27 cellular contexts compared by ENCODE assay signal in genomic region chr5:158903006-158903405, GRCh38.
"Had no signal": no experiment of that assay in that cellular context is flagged by ENCODE, and none has a peak within 500 bp of the region (broad histone marks: within the 10 kb centered on the region; RNA-seq: fewer than 3 reads in every experiment).

No MANE protein-coding gene starts in this region.

- H3K36me3 ChIP-seq: breast epithelium, esophagus squamous epithelium, left lung, pancreas, prostate gland, stomach, suprapubic skin, tibial artery, upper lobe of right lung had no signal

- H3K4me1 ChIP-seq: breast epithelium, left lung, pancreas, prostate gland, stomach, upper lobe of right lung had no signal

- H3K9me3 Mint-ChIP-seq: activated naive CD4-positive, alpha-beta T cell treated with anti-CD3 and anti-CD28 coated beads, Interleukin-2, amount 50 U/mL, for 24 hours; activated T-helper 2 cell treated with anti-CD3 and anti-CD28 coated beads, Interferon-gamma antibody, Interleukin-2, Interleukin-4, amounts not matched to agents 10 μg/mL and 5 μg/mL and 100 μg/mL, durations not matched to agents 14 hours and 24 hours and 36 hours; dendritic cell treated with granulocyte-macrophage colony-stimulating factor and Interleukin-4, amounts not matched to agents 40 ng/mL and 50 ng/mL, for 4 days; nephron progenitor cell; stimulated activated effector memory CD8-positive, alpha-beta T cell treated with anti-CD3 and anti-CD28 coated beads, Interleukin-12 subunit alpha, Interleukin-12 subunit beta, amount 100 ng/mL, for 72 hours; WTC11 had no signal

- DNase-seq: activated CD4-positive, alpha-beta T cell treated with anti-CD3 and anti-CD28 coated beads for 36 hours; activated CD8-positive, alpha-beta memory T cell treated with anti-CD3 and anti-CD28 coated beads, Interleukin-2, amount 10 ng/mL, durations not matched to agents 7 days and 5 days; activated CD8-positive, alpha-beta T cell treated with anti-CD3 and anti-CD28 coated beads, Interleukin-2, amount 10 ng/mL, durations not matched to agents 7 days and 5 days; activated T-cell treated with anti-CD3 and anti-CD28 coated beads, Interleukin-2, amount 50 U/mL, for 48 hours; central memory CD4-positive, alpha-beta T cell; esophagus squamous epithelium; left lung; nephron progenitor cell; pancreas; retina; stimulated activated CD4-positive, alpha-beta T cell treated with anti-CD3 and anti-CD28 coated beads, Interleukin-4, amount 100 ng/mL, for 24 hours; stomach; T-helper 17 cell; T1000; tibial artery; upper lobe of right lung had no signal

- H3K4me3 Mint-ChIP-seq: activated CD4-positive, alpha-beta T cell treated with anti-CD3 and anti-CD28 coated beads for 36 hours; activated CD8-positive, alpha-beta memory T cell treated with anti-CD3 and anti-CD28 coated beads, Interleukin-2, amount 10 ng/mL, durations not matched to agents 7 days and 5 days; activated CD8-positive, alpha-beta T cell treated with anti-CD3 and anti-CD28 coated beads, Interleukin-2, amount 10 ng/mL, durations not matched to agents 7 days and 5 days; activated naive CD4-positive, alpha-beta T cell treated with anti-CD3 and anti-CD28 coated beads, Interleukin-2, amount 50 U/mL, for 24 hours; dendritic cell treated with granulocyte-macrophage colony-stimulating factor and Interleukin-4, amounts not matched to agents 40 ng/mL and 50 ng/mL, for 4 days; nephron progenitor cell; stimulated activated effector memory CD8-positive, alpha-beta T cell treated with anti-CD3 and anti-CD28 coated beads, Interleukin-12 subunit alpha, Interleukin-12 subunit beta, amount 100 ng/mL, for 72 hours; T-helper 17 cell; WTC11 had no signal

- ATAC-seq: activated CD4-positive, alpha-beta T cell treated with anti-CD3 and anti-CD28 coated beads for 36 hours; activated CD8-positive, alpha-beta memory T cell treated with anti-CD3 and anti-CD28 coated beads, Interleukin-2, amount 10 ng/mL, durations not matched to agents 7 days and 5 days; activated CD8-positive, alpha-beta T cell treated with anti-CD3 and anti-CD28 coated beads, Interleukin-2, amount 10 ng/mL, durations not matched to agents 7 days and 5 days; left lung; pancreas; sciatic nerve; stimulated activated effector memory CD8-positive, alpha-beta T cell treated with anti-CD3 and anti-CD28 coated beads, Interleukin-12 subunit alpha, Interleukin-12 subunit beta, amount 100 ng/mL, for 72 hours; T-helper 17 cell; upper lobe of right lung; WTC11 had no signal

- H3K27me3 ChIP-seq: breast epithelium, esophagus squamous epithelium, left lung, pancreas, stomach, suprapubic skin, tibial artery, upper lobe of right lung had no signal

- H3K9me3 ChIP-seq: breast epithelium, esophagus squamous epithelium, left lung, pancreas, prostate gland, stomach, suprapubic skin, tibial artery, upper lobe of right lung had no signal

- H3K36me3 Mint-ChIP-seq: activated CD8-positive, alpha-beta memory T cell treated with anti-CD3 and anti-CD28 coated beads, Interleukin-2, amount 10 ng/mL, durations not matched to agents 7 days and 5 days; activated naive CD4-positive, alpha-beta T cell treated with anti-CD3 and anti-CD28 coated beads, Interleukin-2, amount 50 U/mL, for 24 hours; stimulated activated effector memory CD8-positive, alpha-beta T cell treated with anti-CD3 and anti-CD28 coated beads, Interleukin-12 subunit alpha, Interleukin-12 subunit beta, amount 100 ng/mL, for 72 hours; WTC11 had no signal

- H3K4me1 Mint-ChIP-seq: activated CD4-positive, alpha-beta T cell treated with anti-CD3 and anti-CD28 coated beads for 36 hours; activated CD8-positive, alpha-beta memory T cell treated with anti-CD3 and anti-CD28 coated beads, Interleukin-2, amount 10 ng/mL, durations not matched to agents 7 days and 5 days; activated naive CD4-positive, alpha-beta T cell treated with anti-CD3 and anti-CD28 coated beads, Interleukin-2, amount 50 U/mL, for 24 hours; stimulated activated effector memory CD8-positive, alpha-beta T cell treated with anti-CD3 and anti-CD28 coated beads, Interleukin-12 subunit alpha, Interleukin-12 subunit beta, amount 100 ng/mL, for 72 hours; T-helper 17 cell had no signal

- H3K27me3 Mint-ChIP-seq: activated CD4-positive, alpha-beta T cell treated with anti-CD3 and anti-CD28 coated beads for 36 hours; activated naive CD4-positive, alpha-beta T cell treated with anti-CD3 and anti-CD28 coated beads, Interleukin-2, amount 50 U/mL, for 24 hours had no signal

- H3K27ac Mint-ChIP-seq: activated CD4-positive, alpha-beta T cell treated with anti-CD3 and anti-CD28 coated beads for 36 hours; activated CD8-positive, alpha-beta memory T cell treated with anti-CD3 and anti-CD28 coated beads, Interleukin-2, amount 10 ng/mL, durations not matched to agents 7 days and 5 days; activated CD8-positive, alpha-beta T cell treated with anti-CD3 and anti-CD28 coated beads, Interleukin-2, amount 10 ng/mL, durations not matched to agents 7 days and 5 days; activated naive CD4-positive, alpha-beta T cell treated with anti-CD3 and anti-CD28 coated beads, Interleukin-2, amount 50 U/mL, for 24 hours; activated T-helper 2 cell treated with anti-CD3 and anti-CD28 coated beads, Interferon-gamma antibody, Interleukin-2, Interleukin-4, amounts not matched to agents 10 μg/mL and 5 μg/mL and 100 μg/mL, durations not matched to agents 14 hours and 24 hours and 36 hours; dendritic cell treated with granulocyte-macrophage colony-stimulating factor and Interleukin-4, amounts not matched to agents 40 ng/mL and 50 ng/mL, for 4 days; nephron progenitor cell; stimulated activated effector memory CD8-positive, alpha-beta T cell treated with anti-CD3 and anti-CD28 coated beads, Interleukin-12 subunit alpha, Interleukin-12 subunit beta, amount 100 ng/mL, for 72 hours; T-helper 17 cell; WTC11 had no signal

- H3K4me3 ChIP-seq: breast epithelium, esophagus squamous epithelium, left lung, lung, pancreas, prostate gland, skin epidermis, stomach, suprapubic skin, tibial artery, upper lobe of right lung had no signal

- H3K27ac ChIP-seq: breast epithelium, esophagus squamous epithelium, left lung, pancreas, prostate gland, skin epidermis, stomach, suprapubic skin, tibial artery, upper lobe of right lung had no signal
